1 cellular context compared by ENCODE assay signal in genomic region chr14:49687942-49688700, GRCh38.
A peak's percentile ranks its signal among the peaks of the same experiment; 100 is the strongest.
TF ChIP-seq lines count a peak whose summit lies in the region.

Gene POLE2 (minus strand): TSS chr14:49688214. CDS start chr14:49688203, 11 bp downstream.

TF ChIP-seq in HepG2, 621 proteins besides CTCF, POLR2A, EP300 and RAD21 (continued from another document and continues in another):
- no peak for TF ChIP-seq SKIL (CRISPR knock-in tag; IDR thresholded peaks at IDR 0.05; ENCODE audit: borderline replicate concordance)
- TF ChIP-seq ZNF530 (CRISPR knock-in tag; IDR thresholded peaks at IDR 0.05; ENCODE audit: low read depth): no peak
- TF ChIP-seq BATF2 (CRISPR knock-in tag; IDR thresholded peaks at IDR 0.05): peak; percentile 88
- TF ChIP-seq TRIM24 (CRISPR knock-in tag; IDR thresholded peaks at IDR 0.05): no peak
- TF ChIP-seq MLXIP (CRISPR knock-in tag; IDR thresholded peaks at IDR 0.05; ENCODE audit: borderline replicate concordance): no peak
- TF ChIP-seq FOXP4 (CRISPR knock-in tag; IDR thresholded peaks at IDR 0.05): peak; percentile 17; the same call in 1 of the 2 replicates
- TF ChIP-seq ZNF230 (CRISPR knock-in tag; IDR thresholded peaks at IDR 0.05): peak; percentile 82
- peak; percentile 18 for TF ChIP-seq SRSF1 (optimal IDR thresholded peaks at IDR 0.05; ENCODE audit: low read depth, low read length)
- peak; percentile 43; the same call in 1 of the 2 replicates for TF ChIP-seq ZNF367 (CRISPR knock-in tag; IDR thresholded peaks at IDR 0.05; ENCODE audit: borderline replicate concordance)
- peak; percentile 100 for TF ChIP-seq ZBTB38 (CRISPR knock-in tag; IDR thresholded peaks at IDR 0.05)
- TF ChIP-seq HMGXB3 (CRISPR knock-in tag; IDR thresholded peaks at IDR 0.05; ENCODE audit: borderline replicate concordance): peak; percentile 51; the same call in 1 of the 2 replicates
- peak; percentile 63; the same call in 1 of the 2 replicates for TF ChIP-seq THAP11 (CRISPR knock-in tag; IDR thresholded peaks at IDR 0.05)
- TF ChIP-seq THAP8 (CRISPR knock-in tag; IDR thresholded peaks at IDR 0.05; ENCODE audit: borderline replicate concordance): peak; percentile 88; the same call in 1 of the 2 replicates
- TF ChIP-seq FOXC1 (CRISPR knock-in tag; IDR thresholded peaks at IDR 0.05; ENCODE audit: borderline replicate concordance): peak; percentile 66; the same call in 1 of the 2 replicates
- TF ChIP-seq ZNF564 (CRISPR knock-in tag; IDR thresholded peaks at IDR 0.05): 0 out of 2 replicates have a peak, but pooled peaks have one; percentile 81
- no peak for TF ChIP-seq KDM5A (IDR thresholded peaks at IDR 0.05; ENCODE audit: borderline replicate concordance, low read length)
- 0 out of 2 replicates have a peak, but pooled peaks have one; percentile 68 for TF ChIP-seq ZFP37 (CRISPR knock-in tag; IDR thresholded peaks at IDR 0.05; ENCODE audit: borderline replicate concordance)
- TF ChIP-seq PHF5A (CRISPR knock-in tag; IDR thresholded peaks at IDR 0.05; ENCODE audit: low read depth, unreplicated experiment): no peak
- no peak for TF ChIP-seq ZNF224 (CRISPR knock-in tag; IDR thresholded peaks at IDR 0.05)
- TF ChIP-seq NONO (IDR thresholded peaks at IDR 0.05): no peak
- peak; percentile 79; the same call in 1 of the 2 replicates for TF ChIP-seq NONO (CRISPR knock-in tag; conservative IDR thresholded peaks at IDR 0.05)
- no peak for TF ChIP-seq ZNF672 (CRISPR knock-in tag; IDR thresholded peaks at IDR 0.05)
- no peak for TF ChIP-seq MAFF (IDR thresholded peaks at IDR 0.05; ENCODE audit: low read depth, low read length)
- TF ChIP-seq GATAD1 (CRISPR knock-in tag; IDR thresholded peaks at IDR 0.05): peak; percentile 44; the same call in 1 of the 2 replicates
- peak; percentile 36; the same call in 1 of the 2 replicates for TF ChIP-seq MAZ (IDR thresholded peaks at IDR 0.05; ENCODE audit: borderline replicate concordance, low read depth, low read length)
- TF ChIP-seq MAZ (CRISPR knock-in tag; IDR thresholded peaks at IDR 0.05; ENCODE audit: low read depth): peak; percentile 77
- TF ChIP-seq BCL3 (CRISPR knock-in tag; IDR thresholded peaks at IDR 0.05): peak; percentile 92
- no peak for TF ChIP-seq RBM22 (optimal IDR thresholded peaks at IDR 0.05; ENCODE audit: low read length)
- TF ChIP-seq ZNF136 (CRISPR knock-in tag; IDR thresholded peaks at IDR 0.05; ENCODE audit: low read depth): no peak
- TF ChIP-seq ZFX (CRISPR knock-in tag; IDR thresholded peaks at IDR 0.05; ENCODE audit: low read depth): peak; percentile 93
- TF ChIP-seq ZBTB25 (CRISPR knock-in tag; IDR thresholded peaks at IDR 0.05): peak; percentile 60; the same call in 1 of the 2 replicates
- peak; percentile 90; the same call in 1 of the 2 replicates for TF ChIP-seq ZFP91 (CRISPR knock-in tag; IDR thresholded peaks at IDR 0.05; ENCODE audit: borderline replicate concordance)
- peak; percentile 99 for TF ChIP-seq ZNF687 (CRISPR knock-in tag; IDR thresholded peaks at IDR 0.05)
- TF ChIP-seq ZNF550 (CRISPR knock-in tag; IDR thresholded peaks at IDR 0.05; ENCODE audit: borderline replicate concordance): no peak
- peak; percentile 68; the same call in 1 of the 2 replicates for TF ChIP-seq ZNF878 (CRISPR knock-in tag; IDR thresholded peaks at IDR 0.05)
- peak; percentile 84; the same call in 1 of the 2 replicates for TF ChIP-seq ZNF543 (CRISPR knock-in tag; IDR thresholded peaks at IDR 0.05)
